Comparison of ENCODE assay signal across 11 cellular contexts in the genomic region with DNA sequence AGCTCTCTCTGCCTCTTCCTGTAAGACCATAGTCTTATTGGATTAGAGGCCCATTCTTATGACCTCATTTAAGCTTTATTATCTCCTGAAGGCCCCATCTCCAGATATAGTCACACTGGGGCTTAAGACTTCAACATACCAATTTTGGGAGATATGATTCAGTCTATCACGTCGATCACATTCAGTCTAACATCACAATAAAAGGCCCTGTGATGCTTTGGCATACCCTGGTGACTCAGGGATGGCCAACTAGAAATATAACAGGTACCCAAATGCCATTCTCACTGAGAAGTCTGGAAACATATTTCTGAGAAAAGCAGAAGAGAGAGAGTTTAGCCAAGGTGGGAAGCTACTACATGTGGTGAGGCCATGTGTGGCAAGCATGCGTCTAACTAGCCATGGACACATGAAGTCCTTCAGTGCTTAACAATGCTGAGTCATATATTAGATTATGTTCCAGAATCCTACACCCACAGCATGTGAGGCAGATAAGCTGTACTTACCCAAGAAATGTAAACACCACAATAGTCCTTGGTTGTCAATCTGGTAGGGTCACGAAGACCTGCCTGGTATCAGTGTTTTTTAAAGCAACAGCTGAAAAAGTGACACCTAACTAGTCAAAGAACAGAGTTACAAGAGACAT.
DNase-seq lines count a peak whose midpoint lies in the region; ATAC-seq, FAIRE-seq and TF ChIP-seq lines count a peak whose summit lies in the region.
"Had no signal": no experiment of that assay in that cellular context is flagged by ENCODE, and none has a peak within 500 bp of the region (broad histone marks: within the 10 kb centered on the region; RNA-seq: fewer than 3 reads in every experiment).

No MANE protein-coding gene starts in this region.

- TF ChIP-seq RAD21 in K562 (CRISPR knock-in tag; conservative IDR thresholded peaks at IDR 0.05 in 1 of 2, IDR thresholded peaks at IDR 0.05 in 1 of 2), result no peak
- TF ChIP-seq RAD21 in HepG2 (CRISPR knock-in tag; IDR thresholded peaks at IDR 0.05), result no peak

- BruUV-seq in K562 (replicated peaks; lab: Mats Ljungman, UMichigan) (no TSS peak), HepG2 (replicated peaks; lab: Mats Ljungman, UMichigan) (no TSS peak)

- no peak overlapping the region for H3K9ac ChIP-seq in K562 (ENCODE audit: insufficient read depth in 1 of 2, low read depth in 2 of 2, low read length in 2 of 2)
- H3K9ac ChIP-seq in HepG2 (ENCODE audit: insufficient read depth, low read depth, low read length), result no peak overlapping the region

- DNase-seq in AG20443 (ENCODE audit: low spot score) (peak; percentile 30), HT-29 (ENCODE audit: low spot score) (peak; percentile 60), K562 (ENCODE audit: extremely low read depth in 1 of 4, low spot score in 3 of 4) (peak; percentile 11 to 26 (median 15)), HepG2 (ENCODE audit: low spot score) (peak; percentile 56), DMS 273 (lab: John Stamatoyannopoulos, UW; ENCODE audit: unreplicated experiment) (no peak), HK-2 (ENCODE audit: unreplicated experiment) (no peak)
- no peak for DNase-seq in stimulated activated CD4-positive, alpha-beta T cell treated with anti-CD3 and anti-CD28 coated beads, Interleukin-2, amount 100 ng/mL, for 48 hours
- DNase-seq: effector CD4-positive, alpha-beta T cell; NCI-H1930; substantia nigra had no signal

- POLR2A ChIA-PET in K562 (lab: Yijun Ruan, JAX) (interaction anchor here (0.6 kb wide), 1 partner anchor 14 kb away, joined by 3 read pairs; no protein-coding TSS in a partner anchor), HepG2 (lab: Yijun Ruan, JAX) (no interaction called here)

- no peaks in the 10 kb centered on the region for H3K79me2 ChIP-seq in K562 (ENCODE audit: control insufficient read depth, insufficient read depth, low read length)
- H3K79me2 ChIP-seq in HepG2 (ENCODE audit: insufficient read depth, low read length), result no peaks in the 10 kb centered on the region

- H3K4me2 ChIP-seq in K562 (ENCODE audit: insufficient read depth, low read length) (no peak overlapping the region), HepG2 (ENCODE audit: low read depth, low read length) (no peak overlapping the region)

- H2AFZ ChIP-seq in K562 (ENCODE audit: low read depth, low read length), result no peak overlapping the region
- no peak overlapping the region for H2AFZ ChIP-seq in HepG2 (ENCODE audit: low read length)

- no peak for TF ChIP-seq EP300 in K562 (IDR thresholded peaks at IDR 0.05; ENCODE audit: low read length)
- no peak for TF ChIP-seq EP300 in HepG2 (IDR thresholded peaks at IDR 0.05; ENCODE audit: low read depth in 2 of 2, low read length in 2 of 2)
- TF ChIP-seq EP300 in HepG2 (CRISPR knock-in tag; IDR thresholded peaks at IDR 0.05; ENCODE audit: borderline replicate concordance), result no peak

- CTCF ChIA-PET in K562 (lab: Yijun Ruan, JAX; ENCODE audit: low intra/inter-chr PET ratio) (no interaction called here), HepG2 (lab: Yijun Ruan, JAX; ENCODE audit: low intra/inter-chr PET ratio, low total read pairs) (no interaction called here)

- ATAC-seq in K562, result peak; percentile 55; the same call in 2 of the 3 replicates
- ATAC-seq in HepG2, result peak; percentile 70
- no peak for ATAC-seq in GM18870 (IDR thresholded peaks at IDR 0.05; ENCODE audit: unreplicated experiment)

- TF ChIP-seq POLR2A in K562 (conservative IDR thresholded peaks at IDR 0.05), result no peak
- no peak for TF ChIP-seq POLR2A in HepG2 (IDR thresholded peaks at IDR 0.05; ENCODE audit: insufficient read depth in 1 of 2, low read depth in 2 of 2, low read length in 2 of 2)

- H3K27me3 ChIP-seq in K562 (ENCODE audit: control insufficient read depth in 2 of 2, insufficient read depth in 2 of 2, low read length in 2 of 2) (no peaks in the 10 kb centered on the region), HepG2 (ENCODE audit: control insufficient read depth in 1 of 2, insufficient read depth in 2 of 2, low read length in 2 of 2) (peaks cover 0 to 10% of the 10 kb centered on the region in 2 experiments; a peak in 1 of 5 replicates)

- no peaks in the 10 kb centered on the region for H3K4me1 ChIP-seq in K562 (replicated peaks in 1 of 2; ENCODE audit: control insufficient read depth in 2 of 2, insufficient read depth in 2 of 2, low read length in 2 of 2)
- H3K4me1 ChIP-seq in HepG2 (ENCODE audit: insufficient read depth, low read length), result peaks cover 8% of the 10 kb centered on the region

- intact Hi-C loops in K562 (cut with micrococcal nuclease) (no loop called here), HepG2 (cut with micrococcal nuclease; ENCODE audit: unreplicated experiment) (no loop called here)

- H4K20me1 ChIP-seq in K562 (replicated peaks; ENCODE audit: control insufficient read depth, insufficient read depth, low read length) (no peaks in the 10 kb centered on the region), HepG2 (ENCODE audit: insufficient read depth, low read length) (no peaks in the 10 kb centered on the region)

- whole genome bisulfite sequencing in K562 (ENCODE audit: insufficient coverage, low coverage, missing lambda C conversion rate), result 0% methylated on average over 4 of the region's 4 CpGs
- 46% methylated on average over 4 of the region's 4 CpGs for WGBS in HepG2 (ENCODE audit: low lambda C conversion rate)

- FAIRE-seq in K562 (lab: Jason Lieb, UNC) (peak; percentile 59), HepG2 (lab: Jason Lieb, UNC) (no peak)

- no peak overlapping the region for H3K27ac ChIP-seq in K562 (ENCODE audit: extremely low read depth, low read depth, low read length)
- no peak overlapping the region for H3K27ac ChIP-seq in HepG2 (ENCODE audit: extremely low read length, insufficient read depth, low read length)

- in situ Hi-C loops in K562 (cut with MboI), result no loop called here
- in situ Hi-C loops in HepG2 (cut with HindIII; ENCODE audit: extremely low pct_ligation_motif_present, low pct_unique_long_range_greater_than_20kb), result no loop called here

- no peaks in the 10 kb centered on the region for H3K9me3 ChIP-seq in K562 (replicated peaks; ENCODE audit: control insufficient read depth, insufficient read depth, low read depth, low read length)
- no peaks in the 10 kb centered on the region for H3K9me3 ChIP-seq in HepG2 (ENCODE audit: low read length)

- H3K9me1 ChIP-seq in K562 (ENCODE audit: control insufficient read depth, insufficient read depth, low read length), result no peaks in the 10 kb centered on the region

- TF ChIP-seq CTCF in K562 (IDR thresholded peaks at IDR 0.05 in 2 of 3, conservative IDR thresholded peaks at IDR 0.05 in 1 of 3; ENCODE audit: insufficient read depth in 2 of 3, low read depth in 1 of 3, low read length in 3 of 3), result no peak
- TF ChIP-seq CTCF in HepG2 (CRISPR knock-in tag; IDR thresholded peaks at IDR 0.05), result no peak

- H3K4me3 ChIP-seq in K562, result no peak overlapping the region
- no peak overlapping the region for H3K4me3 ChIP-seq in HepG2 (replicated peaks in 1 of 3; ENCODE audit: insufficient read depth in 1 of 3, low read depth in 2 of 3, low read length in 3 of 3)

- H3K36me3 ChIP-seq in K562 (ENCODE audit: control insufficient read depth, insufficient read depth, low read length) (no peaks in the 10 kb centered on the region), HepG2 (replicated peaks in 1 of 2; ENCODE audit: control insufficient read depth in 1 of 2, insufficient read depth in 2 of 2, low read length in 2 of 2) (no peaks in the 10 kb centered on the region)

TF ChIP-seq in K562, 482 proteins besides CTCF, POLR2A, EP300 and RAD21 (continues in another document):
- TF ChIP-seq SMARCB1 (IDR thresholded peaks at IDR 0.05; ENCODE audit: insufficient read length, low read depth) (no peak), PHF8 (IDR thresholded peaks at IDR 0.05; ENCODE audit: borderline replicate concordance, low read length) (no peak), ZFP91 (CRISPR knock-in tag; IDR thresholded peaks at IDR 0.05) (no peak), TGIF2 (CRISPR knock-in tag; IDR thresholded peaks at IDR 0.05) (no peak), ZNF76 (CRISPR knock-in tag; IDR thresholded peaks at IDR 0.05; ENCODE audit: borderline replicate concordance) (no peak)

TF ChIP-seq in HepG2, 621 proteins besides CTCF, POLR2A, EP300 and RAD21 (continues in another document):
- TF ChIP-seq NFE2L2 (IDR thresholded peaks at IDR 0.05; ENCODE audit: low read length) (peak; percentile 91), MAFG (CRISPR knock-in tag; IDR thresholded peaks at IDR 0.05) (0 out of 2 replicates have a peak, but pooled peaks have one; percentile 69), SOX13 (IDR thresholded peaks at IDR 0.05) (no peak), SOX13 (CRISPR knock-in tag; conservative IDR thresholded peaks at IDR 0.05 in 1 of 2, IDR thresholded peaks at IDR 0.05 in 1 of 2) (peak in 1 of 2 experiments; percentile 47; a peak in 1 of 4 replicates), FOXP1 (IDR thresholded peaks at IDR 0.05) (no peak), FOXP1 (CRISPR knock-in tag; IDR thresholded peaks at IDR 0.05) (0 out of 2 replicates have a peak, but pooled peaks have one; percentile 11), BCL6 (CRISPR knock-in tag; IDR thresholded peaks at IDR 0.05) (0 out of 2 replicates have a peak, but pooled peaks have one; percentile 41)
- TF ChIP-seq, protein P1, sequence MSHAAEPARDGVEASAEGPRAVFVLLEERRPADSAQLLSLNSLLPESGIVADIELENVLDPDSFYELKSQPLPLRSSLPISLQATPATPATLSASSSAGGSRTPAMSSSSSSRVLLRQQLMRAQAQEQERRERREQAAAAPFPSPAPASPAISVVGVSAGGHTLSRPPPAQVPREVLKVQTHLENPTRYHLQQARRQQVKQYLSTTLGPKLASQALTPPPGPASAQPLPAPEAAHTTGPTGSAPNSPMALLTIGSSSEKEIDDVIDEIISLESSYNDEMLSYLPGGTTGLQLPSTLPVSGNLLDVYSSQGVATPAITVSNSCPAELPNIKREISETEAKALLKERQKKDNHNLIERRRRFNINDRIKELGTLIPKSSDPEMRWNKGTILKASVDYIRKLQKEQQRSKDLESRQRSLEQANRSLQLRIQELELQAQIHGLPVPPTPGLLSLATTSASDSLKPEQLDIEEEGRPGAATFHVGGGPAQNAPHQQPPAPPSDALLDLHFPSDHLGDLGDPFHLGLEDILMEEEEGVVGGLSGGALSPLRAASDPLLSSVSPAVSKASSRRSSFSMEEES (CRISPR knock-in tag; IDR thresholded peaks at IDR 0.05), result peak; percentile 37; the same call in 1 of the 2 replicates
- TF ChIP-seq, protein P2, sequence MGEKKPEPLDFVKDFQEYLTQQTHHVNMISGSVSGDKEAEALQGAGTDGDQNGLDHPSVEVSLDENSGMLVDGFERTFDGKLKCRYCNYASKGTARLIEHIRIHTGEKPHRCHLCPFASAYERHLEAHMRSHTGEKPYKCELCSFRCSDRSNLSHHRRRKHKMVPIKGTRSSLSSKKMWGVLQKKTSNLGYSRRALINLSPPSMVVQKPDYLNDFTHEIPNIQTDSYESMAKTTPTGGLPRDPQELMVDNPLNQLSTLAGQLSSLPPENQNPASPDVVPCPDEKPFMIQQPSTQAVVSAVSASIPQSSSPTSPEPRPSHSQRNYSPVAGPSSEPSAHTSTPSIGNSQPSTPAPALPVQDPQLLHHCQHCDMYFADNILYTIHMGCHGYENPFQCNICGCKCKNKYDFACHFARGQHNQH (CRISPR knock-in tag; IDR thresholded peaks at IDR 0.05), result 0 out of 2 replicates have a peak, but pooled peaks have one; percentile 30

Comparison
In these comparisons a context has a peak if more than half of its experiments do, and no peak if none do; other contexts are left out.
1. DNase-seq: peak in AG20443 (single experiment), HT-29 (single experiment), K562 (4 of 4) and HepG2 (single experiment); none in DMS 273 (single experiment), stimulated activated CD4-positive, alpha-beta T cell treated with anti-CD3 and anti-CD28 coated beads, Interleukin-2, amount 100 ng/mL, for 48 hours (0 of 2) and HK-2 (single experiment).